19 cellular contexts compared by ENCODE assay signal in the genomic region with DNA sequence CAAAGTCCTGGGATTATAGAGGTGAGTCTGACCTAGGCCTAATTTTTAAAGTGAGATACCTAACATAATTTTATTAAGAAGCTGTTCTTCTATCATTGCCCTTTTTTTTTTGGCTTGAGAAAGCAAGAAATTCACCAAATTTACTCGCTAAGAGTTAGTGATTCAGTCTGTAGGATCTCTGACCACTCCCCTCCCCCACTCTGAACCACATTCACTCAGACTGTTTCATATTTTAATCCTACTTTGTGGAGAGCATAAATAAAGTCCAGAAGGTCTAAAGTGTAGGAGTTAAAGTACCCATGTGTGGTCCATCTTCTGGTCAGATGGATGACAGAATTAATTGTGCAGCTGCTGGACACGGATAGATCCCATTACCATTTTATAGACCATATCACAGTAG.
DNase-seq lines count a peak whose midpoint lies in the region; ATAC-seq, FAIRE-seq and TF ChIP-seq lines count a peak whose summit lies in the region.
"Had no signal": no experiment of that assay in that cellular context is flagged by ENCODE, and none has a peak within 500 bp of the region (broad histone marks: within the 10 kb centered on the region; RNA-seq: fewer than 3 reads in every experiment).

No MANE protein-coding gene starts in this region.

- DNase-seq in stimulated activated naive CD8-positive, alpha-beta T cell treated with anti-CD3 and anti-CD28 coated beads, Interleukin-15, amount 100 ng/mL, for 72 hours = no peak
- peak; percentile 34 for DNase-seq in astrocyte (ENCODE audit: low read depth)
- no peak for DNase-seq in memory B cell (ENCODE audit: low spot score in 2 of 2)
- DNase-seq in upper lobe of right lung = no peak
- DNase-seq in occipital lobe (lab: John Stamatoyannopoulos, UW) = no peak
- DNase-seq in NCI-H748 (lab: John Stamatoyannopoulos, UW; ENCODE audit: unreplicated experiment) = no peak
- DNase-seq: activated gamma-delta T cell; endodermal cell; NCI-H1105; NCI-H2171; NK-92 treated with Interleukin-12 subunit alpha and Interleukin-12 subunit beta, amount 100 ng/mL, for 24 hours; psoas muscle; stimulated activated CD4-positive, alpha-beta T cell treated with anti-CD3 and anti-CD28 coated beads, Interleukin-2, amount 100 ng/mL, for 24 hours; uterus had no signal

- H3K27ac Mint-ChIP-seq in stimulated activated naive CD8-positive, alpha-beta T cell treated with anti-CD3 and anti-CD28 coated beads, Interleukin-15, Interleukin-2, amounts not matched to agents 100 ng/mL and 50 ng/mL, for 24 hours = peak overlapping the region; percentile 24
- no peak overlapping the region for H3K27ac Mint-ChIP-seq in stimulated activated naive CD8-positive, alpha-beta T cell treated with anti-CD3 and anti-CD28 coated beads, Interleukin-15, amount 100 ng/mL, for 72 hours
- H3K27ac Mint-ChIP-seq in astrocyte (ENCODE audit: unreplicated experiment) = peak overlapping the region; percentile 87
- peak overlapping the region; percentile 85 for H3K27ac Mint-ChIP-seq in memory B cell
- H3K27ac Mint-ChIP-seq: endodermal cell had no signal

- H3K27me3 ChIP-seq in astrocyte (ENCODE audit: insufficient read depth, low read length) = no peaks in the 10 kb centered on the region
- H3K27me3 ChIP-seq in upper lobe of right lung = no peaks in the 10 kb centered on the region
- H3K27me3 ChIP-seq: SJSA1, uterus had no signal

- peaks cover 89% of the 10 kb centered on the region for H3K4me1 Mint-ChIP-seq in stimulated activated naive CD8-positive, alpha-beta T cell treated with anti-CD3 and anti-CD28 coated beads, Interleukin-15, Interleukin-2, amounts not matched to agents 100 ng/mL and 50 ng/mL, for 24 hours (ENCODE audit: low read depth)
- peaks cover 76% of the 10 kb centered on the region for H3K4me1 Mint-ChIP-seq in stimulated activated naive CD8-positive, alpha-beta T cell treated with anti-CD3 and anti-CD28 coated beads, Interleukin-15, amount 100 ng/mL, for 72 hours
- H3K4me1 Mint-ChIP-seq in astrocyte (ENCODE audit: low read depth, unreplicated experiment) (peaks cover 44% of the 10 kb centered on the region), memory B cell (peaks cover 67% of the 10 kb centered on the region)

- H3K4me1 ChIP-seq in astrocyte (ENCODE audit: insufficient read depth, low read length) = peaks cover 28% of the 10 kb centered on the region
- H3K4me1 ChIP-seq in upper lobe of right lung = peaks cover 40% of the 10 kb centered on the region
- H3K4me1 ChIP-seq: uterus had no signal

- no peak overlapping the region for H3K4me3 Mint-ChIP-seq in stimulated activated naive CD8-positive, alpha-beta T cell treated with anti-CD3 and anti-CD28 coated beads, Interleukin-15, Interleukin-2, amounts not matched to agents 100 ng/mL and 50 ng/mL, for 24 hours
- no peak overlapping the region for H3K4me3 Mint-ChIP-seq in stimulated activated naive CD8-positive, alpha-beta T cell treated with anti-CD3 and anti-CD28 coated beads, Interleukin-15, amount 100 ng/mL, for 72 hours
- peak overlapping the region; percentile 21 for H3K4me3 Mint-ChIP-seq in astrocyte (ENCODE audit: unreplicated experiment)
- H3K4me3 Mint-ChIP-seq in memory B cell = no peak overlapping the region
- H3K4me3 Mint-ChIP-seq: endodermal cell had no signal

- H3K9me3 Mint-ChIP-seq in stimulated activated naive CD8-positive, alpha-beta T cell treated with anti-CD3 and anti-CD28 coated beads, Interleukin-15, Interleukin-2, amounts not matched to agents 100 ng/mL and 50 ng/mL, for 24 hours = no peaks in the 10 kb centered on the region
- H3K9me3 Mint-ChIP-seq in stimulated activated naive CD8-positive, alpha-beta T cell treated with anti-CD3 and anti-CD28 coated beads, Interleukin-15, amount 100 ng/mL, for 72 hours = no peaks in the 10 kb centered on the region
- no peaks in the 10 kb centered on the region for H3K9me3 Mint-ChIP-seq in astrocyte (ENCODE audit: unreplicated experiment)
- H3K9me3 Mint-ChIP-seq in memory B cell = no peaks in the 10 kb centered on the region
- H3K9me3 Mint-ChIP-seq: endodermal cell had no signal

- intact Hi-C loops in upper lobe of right lung (cut with DNase I) = no loop called here

- H3K79me2 ChIP-seq in astrocyte (ENCODE audit: insufficient read depth, low read length) = peaks cover 35% of the 10 kb centered on the region

- H3K27me3 Mint-ChIP-seq in stimulated activated naive CD8-positive, alpha-beta T cell treated with anti-CD3 and anti-CD28 coated beads, Interleukin-15, Interleukin-2, amounts not matched to agents 100 ng/mL and 50 ng/mL, for 24 hours = no peaks in the 10 kb centered on the region
- no peaks in the 10 kb centered on the region for H3K27me3 Mint-ChIP-seq in stimulated activated naive CD8-positive, alpha-beta T cell treated with anti-CD3 and anti-CD28 coated beads, Interleukin-15, amount 100 ng/mL, for 72 hours
- H3K27me3 Mint-ChIP-seq in astrocyte (ENCODE audit: low read depth, unreplicated experiment) (no peaks in the 10 kb centered on the region), memory B cell (no peaks in the 10 kb centered on the region)

- H3K36me3 Mint-ChIP-seq in stimulated activated naive CD8-positive, alpha-beta T cell treated with anti-CD3 and anti-CD28 coated beads, Interleukin-15, Interleukin-2, amounts not matched to agents 100 ng/mL and 50 ng/mL, for 24 hours (ENCODE audit: low read depth) = peaks cover 26% of the 10 kb centered on the region
- H3K36me3 Mint-ChIP-seq in astrocyte (ENCODE audit: low read depth, unreplicated experiment) (peaks cover 6% of the 10 kb centered on the region), memory B cell (peaks cover 11% of the 10 kb centered on the region)

- H3K4me3 ChIP-seq in astrocyte (ENCODE audit: insufficient read depth, low read depth, low read length) (no peak overlapping the region), upper lobe of right lung (no peak overlapping the region)
- H3K4me3 ChIP-seq: SJSA1, uterus had no signal

- no peak for FAIRE-seq in astrocyte (lab: Jason Lieb, UNC)
- FAIRE-seq: islet of Langerhans had no signal

- H3K9me3 ChIP-seq in astrocyte (ENCODE audit: insufficient read depth, low read depth, low read length) (no peaks in the 10 kb centered on the region), upper lobe of right lung (no peaks in the 10 kb centered on the region)
- H3K9me3 ChIP-seq: psoas muscle, SJSA1, uterus had no signal

- H3K36me3 ChIP-seq in astrocyte (ENCODE audit: insufficient read depth, low read length) (no peaks in the 10 kb centered on the region), upper lobe of right lung (no peaks in the 10 kb centered on the region)
- H3K36me3 ChIP-seq: SJSA1, uterus had no signal

- no peak overlapping the region for H2AFZ ChIP-seq in astrocyte (ENCODE audit: low read depth, low read length)

- no peak for ATAC-seq in stimulated activated naive CD8-positive, alpha-beta T cell treated with anti-CD3 and anti-CD28 coated beads, Interleukin-15, amount 100 ng/mL, for 72 hours
- no peak for ATAC-seq in memory B cell (ENCODE audit: low read depth)
- no peak for ATAC-seq in upper lobe of right lung
- no peak for ATAC-seq in GM18511 (IDR thresholded peaks at IDR 0.05; ENCODE audit: unreplicated experiment)
- ATAC-seq: HCT116, psoas muscle had no signal

- H4K20me1 ChIP-seq in astrocyte (ENCODE audit: insufficient read depth, low read length) = no peaks in the 10 kb centered on the region

- H3K27ac ChIP-seq in astrocyte (ENCODE audit: low read depth, low read length) (no peak overlapping the region), upper lobe of right lung (no peak overlapping the region)
- H3K27ac ChIP-seq: SJSA1 had no signal

- peak overlapping the region; percentile 7 for H3K9ac ChIP-seq in astrocyte (ENCODE audit: low read length)

- TF ChIP-seq CTCF in astrocyte (IDR thresholded peaks at IDR 0.05; ENCODE audit: insufficient read depth, low read depth, low read length) = no peak
- TF ChIP-seq CTCF in upper lobe of right lung (IDR thresholded peaks at IDR 0.05) = no peak

- peak overlapping the region; percentile 73 for H3K4me2 ChIP-seq in astrocyte (ENCODE audit: low read length)

Comparison
In these comparisons a context has a peak if more than half of its experiments do, and no peak if none do; other contexts are left out.
1. H3K27ac Mint-ChIP-seq: peak in stimulated activated naive CD8-positive, alpha-beta T cell treated with anti-CD3 and anti-CD28 coated beads, Interleukin-15, Interleukin-2, amounts not matched to agents 100 ng/mL and 50 ng/mL, for 24 hours (single experiment), astrocyte (single experiment) and memory B cell (single experiment); none in stimulated activated naive CD8-positive, alpha-beta T cell treated with anti-CD3 and anti-CD28 coated beads, Interleukin-15, amount 100 ng/mL, for 72 hours (0 of 2).